In genomic region chr6:98824907-98825601, GRCh38 we compare ENCODE assay signal across 13 cellular contexts. TPM values are rescaled to one million over a fixed set of nuclear protein-coding genes. Genes with fewer than 3 reads are reported as not detected.
DNase-seq lines count a peak whose midpoint lies in the region; ATAC-seq lines count a peak whose summit lies in the region.
"Had no signal": no experiment of that assay in that cellular context is flagged by ENCODE, and none has a peak within 500 bp of the region (broad histone marks: within the 10 kb centered on the region; RNA-seq: fewer than 3 reads in every experiment).

No MANE protein-coding gene starts in this region.

- no peaks in the 10 kb centered on the region for H3K9me3 ChIP-seq in iPS-20b (ENCODE audit: insufficient read depth, low read depth, low read length)

- H3K27ac ChIP-seq in angular gyrus (ENCODE audit: low read depth, low read length) (peak overlapping the region; percentile 65), iPS-20b (ENCODE audit: low read length) (no peak overlapping the region)
- H3K27ac ChIP-seq: epithelial cell of prostate had no signal

- H3K36me3 Mint-ChIP-seq in activated CD4-positive, alpha-beta T cell treated with anti-CD3 and anti-CD28 coated beads, Interleukin-2, amount 10 ng/mL, durations not matched to agents 24 days and 14 days (ENCODE audit: low read depth) = no peaks in the 10 kb centered on the region
- peaks cover 4% of the 10 kb centered on the region for H3K36me3 Mint-ChIP-seq in stimulated activated effector memory CD8-positive, alpha-beta T cell treated with anti-CD3 and anti-CD28 coated beads, Interleukin-12 subunit alpha, Interleukin-12 subunit beta, amount 100 ng/mL, for 72 hours

- H3K27ac Mint-ChIP-seq in activated CD4-positive, alpha-beta T cell treated with anti-CD3 and anti-CD28 coated beads, Interleukin-2, amount 10 ng/mL, durations not matched to agents 24 days and 14 days = peak overlapping the region; percentile 25
- no peak overlapping the region for H3K27ac Mint-ChIP-seq in stimulated activated effector memory CD8-positive, alpha-beta T cell treated with anti-CD3 and anti-CD28 coated beads, Interleukin-12 subunit alpha, Interleukin-12 subunit beta, amount 100 ng/mL, for 72 hours

- no peak for ATAC-seq in stimulated activated effector memory CD8-positive, alpha-beta T cell treated with anti-CD3 and anti-CD28 coated beads, Interleukin-12 subunit alpha, Interleukin-12 subunit beta, amount 100 ng/mL, for 72 hours

- peaks cover 81% of the 10 kb centered on the region for H3K27me3 Mint-ChIP-seq in activated CD4-positive, alpha-beta T cell treated with anti-CD3 and anti-CD28 coated beads, Interleukin-2, amount 10 ng/mL, durations not matched to agents 24 days and 14 days

- H3K4me1 ChIP-seq in iPS-20b (ENCODE audit: insufficient read depth, low read length) = peaks cover 13% of the 10 kb centered on the region; the same call in 1 of the 2 replicates

- H3K9ac ChIP-seq in iPS-20b (ENCODE audit: low read depth, low read length) = no peak overlapping the region; the same call in 1 of the 2 replicates

- peaks cover 95% of the 10 kb centered on the region for H3K27me3 ChIP-seq in iPS-20b (ENCODE audit: insufficient read depth, low read length)

- H3K4me3 ChIP-seq in iPS-20b (ENCODE audit: low read length) = peak overlapping the region; percentile 78

- H3K36me3 ChIP-seq in iPS-20b (ENCODE audit: insufficient read depth, low read depth, low read length) = no peaks in the 10 kb centered on the region

- peak; percentile 56 for DNase-seq in activated CD4-positive, alpha-beta T cell treated with anti-CD3 and anti-CD28 coated beads, Interleukin-2, amount 10 ng/mL, durations not matched to agents 24 days and 14 days
- DNase-seq in activated CD4-positive, alpha-beta T cell treated with anti-CD3 and anti-CD28 coated beads, Interleukin-2, amount 50 U/mL, for 4 hours = no peak
- DNase-seq in stimulated activated effector memory CD8-positive, alpha-beta T cell treated with anti-CD3 and anti-CD28 coated beads, Interleukin-12 subunit alpha, Interleukin-12 subunit beta, amount 100 ng/mL, for 72 hours (ENCODE audit: low spot score in 2 of 2) = no peak
- DNase-seq in NCI-H524 (lab: John Stamatoyannopoulos, UW) (no peak), posterior vena cava (ENCODE audit: low spot score) (no peak), pons (ENCODE audit: low spot score) (no peak)
- DNase-seq: amniotic stem cell, NCI-H1092 had no signal

- H3K4me1 Mint-ChIP-seq in activated CD4-positive, alpha-beta T cell treated with anti-CD3 and anti-CD28 coated beads, Interleukin-2, amount 10 ng/mL, durations not matched to agents 24 days and 14 days = peaks cover 24% of the 10 kb centered on the region
- H3K4me1 Mint-ChIP-seq in stimulated activated effector memory CD8-positive, alpha-beta T cell treated with anti-CD3 and anti-CD28 coated beads, Interleukin-12 subunit alpha, Interleukin-12 subunit beta, amount 100 ng/mL, for 72 hours = peaks cover 42% of the 10 kb centered on the region

- peaks cover 9% of the 10 kb centered on the region for H3K9me3 Mint-ChIP-seq in activated CD4-positive, alpha-beta T cell treated with anti-CD3 and anti-CD28 coated beads, Interleukin-2, amount 10 ng/mL, durations not matched to agents 24 days and 14 days
- no peaks in the 10 kb centered on the region for H3K9me3 Mint-ChIP-seq in stimulated activated effector memory CD8-positive, alpha-beta T cell treated with anti-CD3 and anti-CD28 coated beads, Interleukin-12 subunit alpha, Interleukin-12 subunit beta, amount 100 ng/mL, for 72 hours

- intact Hi-C loops in activated CD4-positive, alpha-beta T cell treated with anti-CD3 and anti-CD28 coated beads, Interleukin-2, amount 10 ng/mL, durations not matched to agents 24 days and 14 days (cut with micrococcal nuclease) = loop anchor here (1.0 kb wide), 1 partner anchor 9 kb away; the partner anchor contains the start of gene POU3F2
- intact Hi-C loops in posterior vena cava (cut with DNase I) = no loop called here

- peak overlapping the region; percentile 61 for H3K4me3 Mint-ChIP-seq in activated CD4-positive, alpha-beta T cell treated with anti-CD3 and anti-CD28 coated beads, Interleukin-2, amount 10 ng/mL, durations not matched to agents 24 days and 14 days
- H3K4me3 Mint-ChIP-seq in stimulated activated effector memory CD8-positive, alpha-beta T cell treated with anti-CD3 and anti-CD28 coated beads, Interleukin-12 subunit alpha, Interleukin-12 subunit beta, amount 100 ng/mL, for 72 hours = peak overlapping the region; percentile 37

RNA-seq across cellular contexts. Expression of gene POU3F2, which starts 9.3 kb away (rescaled TPM):
- total RNA-seq in activated CD4-positive, alpha-beta T cell treated with anti-CD3 and anti-CD28 coated beads, Interleukin-2, amount 10 ng/mL, durations not matched to agents 24 days and 14 days = not detected in 2 replicates
- not detected for total RNA-seq in posterior vena cava
- total RNA-seq: kidney epithelial cell, omental fat pad had no signal
